8 cellular contexts compared by ENCODE assay signal in genomic region chr13:49996951-49997895, GRCh38. TPM values are rescaled to one million over a fixed set of nuclear protein-coding genes. Genes with fewer than 3 reads are reported as not detected.
DNase-seq lines count a peak whose midpoint lies in the region; ATAC-seq and TF ChIP-seq lines count a peak whose summit lies in the region.

TSS of gene TRIM13 (plus strand) at chr13:49997042. CDS start at chr13:50011941, 14,899 bp downstream.

- peaks cover 4% of the 10 kb centered on the region for H3K27me3 Mint-ChIP-seq in GM23338 (ENCODE audit: insufficient read depth, low read depth, poor library complexity)
- peaks cover 7% of the 10 kb centered on the region for H3K27me3 Mint-ChIP-seq in neural progenitor cell (ENCODE audit: insufficient read depth, low read depth)

- H3K27me3 ChIP-seq in GM23338 (ENCODE audit: insufficient read depth) (peaks cover 18% of the 10 kb centered on the region), neural progenitor cell (peaks cover 6% of the 10 kb centered on the region)

- DNase-seq in ELR (ENCODE audit: low read depth) (peak; percentile 92), GM23338 (ENCODE audit: low spot score) (peak; percentile 92), LHCN-M2 (ENCODE audit: low read depth) (peak; percentile 88), SIG-M5 (lab: John Stamatoyannopoulos, UW) (peak; percentile 19), activated gamma-delta T cell treated with Interleukin-2 at 50 U/mL for 16 hours (peak; percentile 77), fibroblast of villous mesenchyme (ENCODE audit: low read depth) (peak; percentile 92), neural progenitor cell (ENCODE audit: low spot score) (peak; percentile 94), stromal cell of bone marrow (ENCODE audit: low read depth) (peak; percentile 85)

- H3K27ac Mint-ChIP-seq in GM23338 (peak within 1 kb of the TSS; percentile 98), neural progenitor cell (peak within 1 kb of the TSS; percentile 97)

- peak within 1 kb of the TSS; percentile 80 for H3K4me2 ChIP-seq in GM23338
- peak within 1 kb of the TSS; percentile 86 for H3K4me2 ChIP-seq in neural progenitor cell

- no peaks in the 10 kb centered on the region for H3K36me3 ChIP-seq in GM23338 (ENCODE audit: insufficient read depth)
- peaks cover 25% of the 10 kb centered on the region for H3K36me3 ChIP-seq in neural progenitor cell

- H3F3A ChIP-seq in GM23338 (replicated peaks; ENCODE audit: low read depth) (no peaks in the 10 kb centered on the region), neural progenitor cell (ENCODE audit: low read depth) (peaks cover 10% of the 10 kb centered on the region)

- H3K4me1 Mint-ChIP-seq in GM23338 (peaks cover 30% of the 10 kb centered on the region), neural progenitor cell (peaks cover 28% of the 10 kb centered on the region)

- H3K36me3 Mint-ChIP-seq in GM23338 (ENCODE audit: low read depth) (peaks cover 44% of the 10 kb centered on the region), neural progenitor cell (peaks cover 16% of the 10 kb centered on the region)

- ATAC-seq in GM23338, result peak; percentile 69

- TF ChIP-seq CTCF in GM23338 (conservative IDR thresholded peaks at IDR 0.05; ENCODE audit: low read depth in 2 of 2) (peak; percentile 73 to 78), fibroblast of villous mesenchyme (IDR thresholded peaks at IDR 0.05; ENCODE audit: insufficient read depth, low read depth, low read length) (peak; percentile 75), neural progenitor cell (IDR thresholded peaks at IDR 0.05) (peak; percentile 83)

- H3K9me3 Mint-ChIP-seq in GM23338, result no peaks in the 10 kb centered on the region; the same call in 2 of the 3 replicates
- no peaks in the 10 kb centered on the region for H3K9me3 Mint-ChIP-seq in neural progenitor cell

- H3K4me3 Mint-ChIP-seq in GM23338 (peak within 1 kb of the TSS; percentile 94), neural progenitor cell (peak within 1 kb of the TSS; percentile 95)

- peak within 1 kb of the TSS; percentile 60 for H2AFZ ChIP-seq in GM23338
- H2AFZ ChIP-seq in neural progenitor cell (replicated peaks), result peak within 1 kb of the TSS; percentile 98

- H3K79me2 ChIP-seq in GM23338 (replicated peaks; ENCODE audit: insufficient read depth), result peaks cover 26% of the 10 kb centered on the region
- peaks cover 53% of the 10 kb centered on the region for H3K79me2 ChIP-seq in neural progenitor cell (ENCODE audit: low read depth)

- H3K4me3 ChIP-seq in GM23338 (peak within 1 kb of the TSS; percentile 81), fibroblast of villous mesenchyme (ENCODE audit: low read depth, low read length) (peak within 1 kb of the TSS; percentile 90), neural progenitor cell (peak within 1 kb of the TSS; percentile 100)

- H3K9ac ChIP-seq in neural progenitor cell, result peak within 1 kb of the TSS; percentile 93

- H3K9me2 ChIP-seq in GM23338 (ENCODE audit: insufficient read depth), result no peaks in the 10 kb centered on the region

- H3K9me3 ChIP-seq in neural progenitor cell (ENCODE audit: low read depth), result no peaks in the 10 kb centered on the region

- H4K20me1 ChIP-seq in GM23338 (replicated peaks; ENCODE audit: insufficient read depth) (no peaks in the 10 kb centered on the region), neural progenitor cell (ENCODE audit: low read depth) (peaks cover 45% of the 10 kb centered on the region)

- peak within 1 kb of the TSS; percentile 95 for H3K27ac ChIP-seq in GM23338 (ENCODE audit: low read depth)
- H3K27ac ChIP-seq in neural progenitor cell, result peak within 1 kb of the TSS; percentile 97

- H3K4me1 ChIP-seq in GM23338 (ENCODE audit: insufficient read depth), result peaks cover 14% of the 10 kb centered on the region
- H3K4me1 ChIP-seq in neural progenitor cell, result peaks cover 32% of the 10 kb centered on the region

TF ChIP-seq in GM23338, 12 proteins besides CTCF, POLR2A, EP300 and RAD21:
- TF ChIP-seq ZNF331 (CRISPR knock-in tag; IDR thresholded peaks at IDR 0.05; ENCODE audit: low read depth) (no peak), POLR2AphosphoS5 (IDR thresholded peaks at IDR 0.05; ENCODE audit: low read depth) (peak; percentile 51)

RNA-seq across cellular contexts. Expression of gene TRIM13, which starts in this region (rescaled TPM):
- 21.6 and 25.3 TPM in 2 replicates for total RNA-seq in GM23338 (2014; rRNA removed; shearing (Covaris generic))
- 22.1 and 23.0 TPM in 2 replicates for polyA plus RNA-seq in GM23338 (2016; fragmentation: Nextera tagmentation; extraction: Ambion mirVana)
- total RNA-seq in LHCN-M2 (2014; rRNA removed) (16.9 and 18.2 TPM in 2 replicates), fibroblast of villous mesenchyme (24.5 and 41.9 TPM in 2 replicates), neural progenitor cell (ENCODE audit: low replicate concordance) (53.2 and 58.3 TPM in 2 replicates)
- polyA plus RNA-seq in LHCN-M2 (2012), result 11.3 TPM

Comparison
In these comparisons a context has a peak if more than half of its experiments do, and no peak if none do; other contexts are left out.
1. Peak in every context shown above with its lines: DNase-seq, ATAC-seq, H3K4me3 ChIP-seq and H3K27ac ChIP-seq.
2. DNase-seq: peak in every context shown above with its lines; median percentile 94 in neural progenitor cell; 92 in ELR; 92 in GM23338; 92 in fibroblast of villous mesenchyme; 88 in LHCN-M2; 85 in stromal cell of bone marrow; 77 in activated gamma-delta T cell treated with Interleukin-2 at 50 U/mL for 16 hours; 19 in SIG-M5.